Comparison of ENCODE assay signal across 8 cellular contexts in genomic region chr1:119743776-119744597, GRCh38. TPM values are rescaled to one million over a fixed set of nuclear protein-coding genes. Genes with fewer than 3 reads are reported as not detected.
A peak's percentile ranks its signal among the peaks of the same experiment; 100 is the strongest.
DNase-seq lines count a peak whose midpoint lies in the region; ATAC-seq, FAIRE-seq and TF ChIP-seq lines count a peak whose summit lies in the region.

No MANE protein-coding gene starts in this region.

- intact Hi-C loops in A673 (cut with micrococcal nuclease; ENCODE audit: unreplicated experiment): loop anchor here (5.0 kb wide), 2 partner anchors 63 to 128 kb away; no protein-coding TSS in a partner anchor

- no peaks in the 10 kb centered on the region for H3K27me3 ChIP-seq in A673 (replicated peaks; ENCODE audit: insufficient read depth, low read depth, low read length, poor library complexity)

- no peak overlapping the region for H3K4me3 ChIP-seq in A673 (ENCODE audit: low read depth, low read length, poor library complexity, severe bottlenecking)

- CTCF ChIA-PET in A673 (lab: Charles Lee): interaction anchor here (0.6 to 1.4 kb wide), 2 partner anchors 10 to 23 kb away, joined by 3 read pairs; no protein-coding TSS in a partner anchor

- peak; percentile 88 for TF ChIP-seq CTCF in A673 (conservative IDR thresholded peaks at IDR 0.05; ENCODE audit: low read depth, low read length)

- BruUV-seq in A673 (replicated peaks; lab: Mats Ljungman, UMichigan): no TSS peak

- FAIRE-seq in GM18507 (lab: Jason Lieb, UNC): peak; percentile 72

- H3K27me3 Mint-ChIP-seq in naive B cell: no peaks in the 10 kb centered on the region
- H3K27me3 Mint-ChIP-seq in stimulated activated naive B cell treated with anti-CD40 and anti-IgM and Interleukin-4, amounts not matched to agents 10 μg/mL and 1 μg/mL and 100 μg/mL, for 72 hours: no peaks in the 10 kb centered on the region

- H3K36me3 ChIP-seq in A673 (ENCODE audit: insufficient read depth, low read length, poor library complexity, severe bottlenecking): peaks cover 55% of the 10 kb centered on the region

- no peaks in the 10 kb centered on the region for H3K9me3 Mint-ChIP-seq in naive B cell
- H3K9me3 Mint-ChIP-seq in stimulated activated naive B cell treated with anti-CD40 and anti-IgM and Interleukin-4, amounts not matched to agents 10 μg/mL and 1 μg/mL and 100 μg/mL, for 72 hours: no peaks in the 10 kb centered on the region

- no peaks in the 10 kb centered on the region for H3K9me3 ChIP-seq in A673 (ENCODE audit: low read depth, low read length, poor library complexity, severe bottlenecking)

- no peak overlapping the region for H3K4me3 Mint-ChIP-seq in naive B cell
- no peak overlapping the region for H3K4me3 Mint-ChIP-seq in stimulated activated naive B cell treated with anti-CD40 and anti-IgM and Interleukin-4, amounts not matched to agents 10 μg/mL and 1 μg/mL and 100 μg/mL, for 72 hours

- H3K36me3 Mint-ChIP-seq in naive B cell: no peaks in the 10 kb centered on the region
- H3K36me3 Mint-ChIP-seq in stimulated activated naive B cell treated with anti-CD40 and anti-IgM and Interleukin-4, amounts not matched to agents 10 μg/mL and 1 μg/mL and 100 μg/mL, for 72 hours: peaks cover 0 to 2% of the 10 kb centered on the region in 2 donors

- no peak for TF ChIP-seq POLR2A in erythroblast (IDR thresholded peaks at IDR 0.05; ENCODE audit: low read length)

- no peak overlapping the region for H3K27ac ChIP-seq in A673 (ENCODE audit: low read depth, low read length, poor library complexity, severe bottlenecking)

- DNase-seq in A673 (ENCODE audit: low spot score) (peak; percentile 87), GM18507 (ENCODE audit: extremely low spot score, insufficient read length, low read depth) (peak; percentile 47), NCI-H82 treated with DMSO at 0.1 percent for 48 hours (lab: John Stamatoyannopoulos, UW; ENCODE audit: unreplicated experiment) (peak; percentile 65), erythroblast (lab: John Stamatoyannopoulos, UW) (peak; percentile 69 to 84), naive B cell (no peak)
- peak; percentile 15 to 27 (median 23) for DNase-seq in activated CD8-positive, alpha-beta memory T cell treated with anti-CD3 and anti-CD28 coated beads for 48 hours (ENCODE audit: low read depth in 2 of 3, low spot score in 2 of 3)
- DNase-seq in stimulated activated naive B cell treated with anti-CD40 and anti-IgM and Interleukin-4, amounts not matched to agents 10 μg/mL and 1 μg/mL and 100 μg/mL, for 72 hours: peak; percentile 24

- H3K4me1 Mint-ChIP-seq in naive B cell: peaks cover 0 to 4% (median 3%) of the 10 kb centered on the region in 3 donors
- H3K4me1 Mint-ChIP-seq in stimulated activated naive B cell treated with anti-CD40 and anti-IgM and Interleukin-4, amounts not matched to agents 10 μg/mL and 1 μg/mL and 100 μg/mL, for 72 hours: peaks cover 4 to 8% of the 10 kb centered on the region in 2 donors

- H3K4me1 ChIP-seq in A673 (ENCODE audit: insufficient read depth, low read length, poor library complexity, severe bottlenecking): no peaks in the 10 kb centered on the region

- peak; percentile 85 for ATAC-seq in HG03469 (IDR thresholded peaks at IDR 0.05; ENCODE audit: unreplicated experiment)
- peak; percentile 25 to 40 for ATAC-seq in naive B cell (ENCODE audit: low read depth in 2 of 2)
- ATAC-seq in stimulated activated naive B cell treated with anti-CD40 and anti-IgM and Interleukin-4, amounts not matched to agents 10 μg/mL and 1 μg/mL and 100 μg/mL, for 72 hours (replicated peaks): peak; percentile 81 to 84

- peak overlapping the region in 1 of 6 donors; percentile 59 for H3K27ac Mint-ChIP-seq in naive B cell
- no peak overlapping the region for H3K27ac Mint-ChIP-seq in stimulated activated naive B cell treated with anti-CD40 and anti-IgM and Interleukin-4, amounts not matched to agents 10 μg/mL and 1 μg/mL and 100 μg/mL, for 72 hours

- POLR2A ChIA-PET in A673 (lab: Charles Lee; ENCODE audit: low non-redundant PET): interaction anchor here (0.5 to 0.6 kb wide), 3 partner anchors 19 to 57 kb away, joined by 3 to 18 read pairs (median 5); no protein-coding TSS in a partner anchor

RNA-seq across cellular contexts. Expression of gene HMGCS2, which starts 24.7 kb away (rescaled TPM):
- not detected in 2 replicates for total RNA-seq in A673 (2021)
- not detected for polyA plus RNA-seq in naive B cell (ENCODE audit: low read depth in 6 of 6)

RNA-seq across cellular contexts. Expression of gene PHGDH, which starts 32.3 kb away (rescaled TPM):
- 499 and 575 TPM in 2 replicates for total RNA-seq in A673 (2021)
- 10 to 100 TPM in 1 of 6 donors, 1 to 10 TPM in 4, not detected in 1; 2.4 to 11.3 (median 2.7) TPM for polyA plus RNA-seq in naive B cell (ENCODE audit: low read depth in 6 of 6)

Comparison
In these comparisons a context has a peak if more than half of its experiments do, and no peak if none do; other contexts are left out.
1. ATAC-seq: peak in every context shown above with its lines; median percentile 85 in HG03469; 82 in stimulated activated naive B cell treated with anti-CD40 and anti-IgM and Interleukin-4, amounts not matched to agents 10 μg/mL and 1 μg/mL and 100 μg/mL, for 72 hours; 32 in naive B cell.